1 cellular context compared by ENCODE assay signal in genomic region chr1:246001821-246002220, GRCh38.
TF ChIP-seq lines count a peak whose summit lies in the region.

No MANE protein-coding gene starts in this region.

TF ChIP-seq in IMR-90, 13 proteins besides CTCF, POLR2A, EP300 and RAD21:
- TF ChIP-seq BHLHE40 (IDR thresholded peaks at IDR 0.05; ENCODE audit: low read depth, low read length) (no peak), SMC3 (IDR thresholded peaks at IDR 0.05; ENCODE audit: low read depth, low read length) (no peak), MXI1 (IDR thresholded peaks at IDR 0.05; ENCODE audit: borderline replicate concordance, low read depth, low read length) (no peak), ELK1 (IDR thresholded peaks at IDR 0.05; ENCODE audit: borderline replicate concordance, low read depth, low read length) (no peak), NFE2L2 (IDR thresholded peaks at IDR 0.05; ENCODE audit: low read depth, low read length) (no peak), RCOR1 (IDR thresholded peaks at IDR 0.05; ENCODE audit: insufficient replicate concordance, low read length) (no peak), CEBPB (IDR thresholded peaks at IDR 0.05; ENCODE audit: low read depth, low read length) (no peak), MAZ (IDR thresholded peaks at IDR 0.05; ENCODE audit: borderline replicate concordance, low read depth, low read length) (no peak), FOS (IDR thresholded peaks at IDR 0.05; ENCODE audit: low read depth, low read length) (no peak), RFX5 (IDR thresholded peaks at IDR 0.05; ENCODE audit: low read depth, low read length) (no peak), USF2 (IDR thresholded peaks at IDR 0.05; ENCODE audit: low read depth, low read length) (no peak), MAFK (IDR thresholded peaks at IDR 0.05; ENCODE audit: low read depth, low read length) (no peak), CHD1 (IDR thresholded peaks at IDR 0.05; ENCODE audit: low read depth, low read length) (no peak)
